1 cellular context compared by ENCODE assay signal in genomic region chr6:168273483-168274045, GRCh38.
TF ChIP-seq lines count a peak whose summit lies in the region.

No MANE protein-coding gene starts in this region.

TF ChIP-seq in HEK293, 187 proteins besides CTCF, POLR2A, EP300 and RAD21 (continued from another document):
- no peak for TF ChIP-seq TSHZ1 (tag by site-specific recombination; IDR thresholded peaks at IDR 0.05; ENCODE audit: borderline replicate concordance)
- TF ChIP-seq ZNF548 (tag by site-specific recombination; IDR thresholded peaks at IDR 0.05) = no peak
- no peak for TF ChIP-seq ZNF311 (tag by site-specific recombination; IDR thresholded peaks at IDR 0.05; ENCODE audit: borderline replicate concordance)
- no peak for TF ChIP-seq ZSCAN5A (tag by site-specific recombination; IDR thresholded peaks at IDR 0.05)
- no peak for TF ChIP-seq ZNF24 (tag by site-specific recombination; IDR thresholded peaks at IDR 0.05)
- TF ChIP-seq KLF10 (tag by site-specific recombination; IDR thresholded peaks at IDR 0.05) = no peak
- TF ChIP-seq BCL11B (tag by site-specific recombination; IDR thresholded peaks at IDR 0.05; ENCODE audit: low read depth) = no peak
- TF ChIP-seq ZNF747 (tag by site-specific recombination; IDR thresholded peaks at IDR 0.05) = no peak
- no peak for TF ChIP-seq OSR2 (tag by site-specific recombination; IDR thresholded peaks at IDR 0.05)
- 0 out of 2 replicates have a peak, but pooled peaks have one; percentile 18 for TF ChIP-seq ZIC2 (tag by site-specific recombination; IDR thresholded peaks at IDR 0.05)
- peak; percentile 57; the same call in 1 of the 2 replicates for TF ChIP-seq REST (tag by site-specific recombination; IDR thresholded peaks at IDR 0.05)
- no peak for TF ChIP-seq ZNF791 (tag by site-specific recombination; IDR thresholded peaks at IDR 0.05)
